In the genomic region with DNA sequence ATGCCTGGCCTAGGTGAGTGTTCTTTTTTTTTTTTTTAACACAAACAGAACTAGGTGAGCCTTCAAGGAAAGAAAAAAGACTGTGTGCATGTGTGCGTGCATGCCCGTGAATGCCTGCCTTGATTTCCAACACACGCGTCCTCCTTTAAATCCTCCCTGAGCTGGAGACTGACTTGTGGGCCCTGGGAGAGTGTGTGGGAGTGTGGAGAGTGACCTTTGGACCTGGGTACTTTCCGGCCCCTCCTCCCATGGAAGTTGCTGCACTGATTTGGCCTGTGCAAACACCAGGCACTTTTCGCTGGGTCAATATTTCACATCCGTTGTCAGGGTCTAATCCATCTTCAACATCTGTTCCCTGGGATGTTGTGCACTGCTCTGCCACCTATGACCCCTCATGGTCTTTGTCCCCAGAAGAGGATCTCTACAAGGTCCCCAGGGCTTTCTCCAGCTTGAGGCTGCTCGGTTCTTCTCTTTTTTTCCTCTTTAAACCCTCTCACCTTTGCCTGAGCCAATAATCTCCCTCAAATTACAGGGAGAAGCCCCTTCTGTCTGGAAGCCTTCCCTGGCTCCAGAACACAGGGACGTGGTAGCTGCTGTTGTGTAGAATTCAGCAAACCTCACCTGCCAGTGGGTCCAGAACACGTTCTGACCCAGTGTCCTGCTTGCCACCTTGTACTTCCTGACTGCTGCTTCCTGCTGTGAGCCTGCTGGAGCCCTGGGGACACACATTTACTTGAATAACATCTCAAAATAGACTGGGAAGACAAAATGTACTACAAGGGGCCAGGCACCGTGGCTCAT, we compare ENCODE assay signal across 13 cellular contexts. TPM values are rescaled to one million over a fixed set of nuclear protein-coding genes. Genes with fewer than 3 reads are reported as not detected.
DNase-seq lines count a peak whose midpoint lies in the region; ATAC-seq and TF ChIP-seq lines count a peak whose summit lies in the region.
"Had no signal": no experiment of that assay in that cellular context is flagged by ENCODE, and none has a peak within 500 bp of the region (broad histone marks: within the 10 kb centered on the region; RNA-seq: fewer than 3 reads in every experiment).

No MANE protein-coding gene starts in this region.

- WGBS in sigmoid colon, 2 donors, result 11 to 54% methylated on average over 11 of the region's 11 CpGs

- H3K36me3 Mint-ChIP-seq in GM23338 (ENCODE audit: low read depth), result no peaks in the 10 kb centered on the region
- no peaks in the 10 kb centered on the region for H3K36me3 Mint-ChIP-seq in activated naive CD4-positive, alpha-beta T cell treated with anti-CD3 and anti-CD28 coated beads, Interleukin-2, amount 50 U/mL, for 72 hours

- H3K4me2 ChIP-seq in GM23338, result no peak overlapping the region

- TF ChIP-seq CTCF in GM23338 (conservative IDR thresholded peaks at IDR 0.05; ENCODE audit: low read depth in 2 of 2) (no peak), WERI-Rb-1 (IDR thresholded peaks at IDR 0.05; ENCODE audit: low read depth, low read length) (no peak), sigmoid colon (IDR thresholded peaks at IDR 0.05) (no peak), GM20000 (IDR thresholded peaks at IDR 0.05; ENCODE audit: extremely low read depth, missing control alignments) (no peak)

- intact Hi-C loops in left ventricle myocardium superior (cut with micrococcal nuclease), result no loop called here
- intact Hi-C loops in sigmoid colon (cut with DNase I), result no loop called here

- H3K4me3 ChIP-seq in GM23338 (no peak overlapping the region), WERI-Rb-1 (ENCODE audit: low read depth, low read length) (no peak overlapping the region), sigmoid colon (no peak overlapping the region)

- H3K79me2 ChIP-seq in GM23338 (replicated peaks; ENCODE audit: insufficient read depth), result no peaks in the 10 kb centered on the region

- H3K4me3 Mint-ChIP-seq in GM23338, result no peak overlapping the region
- H3K4me3 Mint-ChIP-seq: dendritic cell treated with granulocyte-macrophage colony-stimulating factor and Interleukin-4, amounts not matched to agents 40 ng/mL and 50 ng/mL, for 4 days; stimulated activated naive CD8-positive, alpha-beta T cell treated with anti-CD3 and anti-CD28 coated beads, Interleukin-15, Interleukin-2, amounts not matched to agents 100 ng/mL and 50 ng/mL, for 24 hours had no signal

- no peak for TF ChIP-seq EP300 in sigmoid colon (IDR thresholded peaks at IDR 0.05)

- no peak overlapping the region for H3K27ac ChIP-seq in GM23338 (ENCODE audit: low read depth)
- peak overlapping the region; percentile 43 for H3K27ac ChIP-seq in WERI-Rb-1
- H3K27ac ChIP-seq in sigmoid colon, result peak overlapping the region in 3 of 4 donors; percentile 14 to 56 (median 39)

- no peaks in the 10 kb centered on the region for H3K9me2 ChIP-seq in GM23338 (ENCODE audit: insufficient read depth)

- no peak overlapping the region for H3K27ac Mint-ChIP-seq in GM23338
- no peak overlapping the region for H3K27ac Mint-ChIP-seq in activated naive CD4-positive, alpha-beta T cell treated with anti-CD3 and anti-CD28 coated beads, Interleukin-2, amount 50 U/mL, for 72 hours
- H3K27ac Mint-ChIP-seq: dendritic cell treated with granulocyte-macrophage colony-stimulating factor and Interleukin-4, amounts not matched to agents 40 ng/mL and 50 ng/mL, for 4 days; stimulated activated naive CD8-positive, alpha-beta T cell treated with anti-CD3 and anti-CD28 coated beads, Interleukin-15, Interleukin-2, amounts not matched to agents 100 ng/mL and 50 ng/mL, for 24 hours had no signal

- no peaks in the 10 kb centered on the region for H3F3A ChIP-seq in GM23338 (replicated peaks; ENCODE audit: low read depth)

- no peaks in the 10 kb centered on the region for H3K27me3 Mint-ChIP-seq in GM23338 (ENCODE audit: insufficient read depth, low read depth, poor library complexity)
- H3K27me3 Mint-ChIP-seq: stimulated activated naive CD8-positive, alpha-beta T cell treated with anti-CD3 and anti-CD28 coated beads, Interleukin-15, Interleukin-2, amounts not matched to agents 100 ng/mL and 50 ng/mL, for 24 hours had no signal

- H3K36me3 ChIP-seq in GM23338 (ENCODE audit: insufficient read depth) (no peaks in the 10 kb centered on the region), WERI-Rb-1 (no peaks in the 10 kb centered on the region), sigmoid colon (no peaks in the 10 kb centered on the region)

- H4K20me1 ChIP-seq in GM23338 (replicated peaks; ENCODE audit: insufficient read depth), result no peaks in the 10 kb centered on the region

- no peaks in the 10 kb centered on the region for H3K9me3 ChIP-seq in WERI-Rb-1 (ENCODE audit: severe bottlenecking)
- H3K9me3 ChIP-seq in sigmoid colon, result no peaks in the 10 kb centered on the region

- H3K4me1 Mint-ChIP-seq in GM23338, result peaks cover 8% of the 10 kb centered on the region

- H3K9me3 Mint-ChIP-seq in GM23338, result no peaks in the 10 kb centered on the region
- H3K9me3 Mint-ChIP-seq in activated naive CD4-positive, alpha-beta T cell treated with anti-CD3 and anti-CD28 coated beads, Interleukin-2, amount 50 U/mL, for 72 hours, result no peaks in the 10 kb centered on the region
- H3K9me3 Mint-ChIP-seq: dendritic cell treated with granulocyte-macrophage colony-stimulating factor and Interleukin-4, amounts not matched to agents 40 ng/mL and 50 ng/mL, for 4 days; stimulated activated naive CD8-positive, alpha-beta T cell treated with anti-CD3 and anti-CD28 coated beads, Interleukin-15, Interleukin-2, amounts not matched to agents 100 ng/mL and 50 ng/mL, for 24 hours had no signal

- ATAC-seq in GM23338 (peak; percentile 58), left ventricle myocardium superior (peak; percentile 63)
- ATAC-seq in activated naive CD4-positive, alpha-beta T cell treated with anti-CD3 and anti-CD28 coated beads, Interleukin-2, amount 50 U/mL, for 72 hours, result no peak

- DNase-seq in GM23338 (ENCODE audit: low spot score), result no peak
- peak; percentile 86 for DNase-seq in WERI-Rb-1
- peak; percentile 56 for DNase-seq in left ventricle myocardium superior
- DNase-seq in sigmoid colon, result no peak
- DNase-seq in GM20000 (ENCODE audit: low spot score), result no peak
- DNase-seq in activated naive CD4-positive, alpha-beta T cell treated with anti-CD3 and anti-CD28 coated beads, Interleukin-2, amount 50 U/mL, for 72 hours (ENCODE audit: low spot score in 2 of 2), result no peak
- no peak for DNase-seq in GM19240 (ENCODE audit: insufficient read length, low spot score)
- no peak for DNase-seq in HCEC 1CT
- DNase-seq: NCI-H187; stimulated activated CD4-positive, alpha-beta T cell treated with anti-CD3 and anti-CD28 coated beads, Interleukin-1b, Interleukin-23, amount 100 ng/mL, for 48 hours had no signal

- H3K4me1 ChIP-seq in GM23338 (ENCODE audit: insufficient read depth), result no peaks in the 10 kb centered on the region
- no peaks in the 10 kb centered on the region for H3K4me1 ChIP-seq in sigmoid colon

- H3K27me3 ChIP-seq in GM23338 (ENCODE audit: insufficient read depth) (no peaks in the 10 kb centered on the region), WERI-Rb-1 (ENCODE audit: insufficient read depth, low read depth, severe bottlenecking) (no peaks in the 10 kb centered on the region), sigmoid colon (no peaks in the 10 kb centered on the region)

- TF ChIP-seq POLR2A in sigmoid colon (IDR thresholded peaks at IDR 0.05), result no peak

- H2AFZ ChIP-seq in GM23338, result no peak overlapping the region

TF ChIP-seq in GM23338, 12 proteins besides CTCF, POLR2A, EP300 and RAD21 (continues in another document):
- TF ChIP-seq STAT1 (IDR thresholded peaks at IDR 0.05; ENCODE audit: unreplicated experiment), result no peak
- no peak for TF ChIP-seq NANOG (IDR thresholded peaks at IDR 0.05; ENCODE audit: borderline replicate concordance)

RNA-seq across cellular contexts. Expression of a gene that starts 20.8 kb away (rescaled TPM):
- total RNA-seq in GM23338 (2014; rRNA removed; shearing (Covaris generic)), result 123 and 157 TPM in 2 replicates
- 450 and 456 TPM in 2 replicates for polyA plus RNA-seq in GM23338 (2016; fragmentation: Nextera tagmentation; extraction: Ambion mirVana)
- total RNA-seq in left ventricle myocardium superior, result 513 TPM
- 100 to 1,000 TPM in 2 of 4 donors, 10 to 100 TPM in 2; 92.7 to 148 (median 107) TPM for total RNA-seq in sigmoid colon
- 100 to 1,000 TPM; 454 to 612 (median 603) TPM for polyA plus RNA-seq in sigmoid colon
- 100 to 1,000 TPM; 128 to 137 TPM for total RNA-seq in activated naive CD4-positive, alpha-beta T cell treated with anti-CD3 and anti-CD28 coated beads, Interleukin-2, amount 50 U/mL, for 72 hours

RNA-seq across cellular contexts. Expression of a gene that starts 36.5 kb away (rescaled TPM):
- total RNA-seq in GM23338 (2014; rRNA removed; shearing (Covaris generic)), result 74.1 and 78.5 TPM in 2 replicates
- polyA plus RNA-seq in GM23338 (2016; fragmentation: Nextera tagmentation; extraction: Ambion mirVana), result 30.1 and 34.1 TPM in 2 replicates
- 35.5 TPM for total RNA-seq in left ventricle myocardium superior
- 10 to 100 TPM; 46.8 to 55.6 (median 51.4) TPM for total RNA-seq in sigmoid colon
- 10 to 100 TPM; 45.6 to 56.5 (median 51.1) TPM for polyA plus RNA-seq in sigmoid colon
- total RNA-seq in activated naive CD4-positive, alpha-beta T cell treated with anti-CD3 and anti-CD28 coated beads, Interleukin-2, amount 50 U/mL, for 72 hours, result 100 to 1,000 TPM in 1 of 2 donors, 10 to 100 TPM in 1; 81.0 to 103 TPM

RNA-seq across cellular contexts. Expression of a gene that starts 40.9 kb away (rescaled TPM):
- 14.4 and 24.8 TPM in 2 replicates for total RNA-seq in GM23338 (2014; rRNA removed; shearing (Covaris generic))
- polyA plus RNA-seq in GM23338 (2016; fragmentation: Nextera tagmentation; extraction: Ambion mirVana) (12.5 and 16.3 TPM in 2 replicates), sigmoid colon (100 to 1,000 TPM in 1 of 3 donors, 10 to 100 TPM in 2; 90.4 to 103 (median 91.9) TPM)
- total RNA-seq in left ventricle myocardium superior (330 TPM), sigmoid colon (100 to 1,000 TPM; 130 to 198 (median 146) TPM)
- 100 to 1,000 TPM in 1 of 2 donors, 10 to 100 TPM in 1; 63.6 to 123 TPM for total RNA-seq in activated naive CD4-positive, alpha-beta T cell treated with anti-CD3 and anti-CD28 coated beads, Interleukin-2, amount 50 U/mL, for 72 hours

RNA-seq across cellular contexts. Expression of a gene that starts 54.7 kb away (rescaled TPM):
- total RNA-seq in GM23338 (2014; rRNA removed; shearing (Covaris generic)), result 1.9 and 2.3 TPM in 2 replicates
- polyA plus RNA-seq in GM23338 (2016; fragmentation: Nextera tagmentation; extraction: Ambion mirVana) (3.5 and 4.7 TPM in 2 replicates), sigmoid colon (10 to 100 TPM in 1 of 3 donors, 1 to 10 TPM in 2; 3.5 to 10.5 (median 4.2) TPM)
- total RNA-seq in left ventricle myocardium superior (not detected), sigmoid colon (under 1 TPM in 2 of 4 donors, not detected in 2; under 0.01 to 0.16 TPM)
- not detected for total RNA-seq in activated naive CD4-positive, alpha-beta T cell treated with anti-CD3 and anti-CD28 coated beads, Interleukin-2, amount 50 U/mL, for 72 hours
- polyA plus RNA-seq: neural cell had no signal

Comparison
In these comparisons a context has a peak if more than half of its experiments do, and no peak if none do; other contexts are left out.
1. ATAC-seq: peak in GM23338 (single experiment) and left ventricle myocardium superior (single experiment); none in activated naive CD4-positive, alpha-beta T cell treated with anti-CD3 and anti-CD28 coated beads, Interleukin-2, amount 50 U/mL, for 72 hours (0 of 2).
2. DNase-seq: peak in WERI-Rb-1 (single experiment) and left ventricle myocardium superior (single experiment); none in GM23338 (single experiment), sigmoid colon (single experiment), GM20000 (single experiment), activated naive CD4-positive, alpha-beta T cell treated with anti-CD3 and anti-CD28 coated beads, Interleukin-2, amount 50 U/mL, for 72 hours (0 of 2), GM19240 (single experiment) and HCEC 1CT (single experiment).